Comparison of ENCODE assay signal across 1 cellular context in the genomic region with DNA sequence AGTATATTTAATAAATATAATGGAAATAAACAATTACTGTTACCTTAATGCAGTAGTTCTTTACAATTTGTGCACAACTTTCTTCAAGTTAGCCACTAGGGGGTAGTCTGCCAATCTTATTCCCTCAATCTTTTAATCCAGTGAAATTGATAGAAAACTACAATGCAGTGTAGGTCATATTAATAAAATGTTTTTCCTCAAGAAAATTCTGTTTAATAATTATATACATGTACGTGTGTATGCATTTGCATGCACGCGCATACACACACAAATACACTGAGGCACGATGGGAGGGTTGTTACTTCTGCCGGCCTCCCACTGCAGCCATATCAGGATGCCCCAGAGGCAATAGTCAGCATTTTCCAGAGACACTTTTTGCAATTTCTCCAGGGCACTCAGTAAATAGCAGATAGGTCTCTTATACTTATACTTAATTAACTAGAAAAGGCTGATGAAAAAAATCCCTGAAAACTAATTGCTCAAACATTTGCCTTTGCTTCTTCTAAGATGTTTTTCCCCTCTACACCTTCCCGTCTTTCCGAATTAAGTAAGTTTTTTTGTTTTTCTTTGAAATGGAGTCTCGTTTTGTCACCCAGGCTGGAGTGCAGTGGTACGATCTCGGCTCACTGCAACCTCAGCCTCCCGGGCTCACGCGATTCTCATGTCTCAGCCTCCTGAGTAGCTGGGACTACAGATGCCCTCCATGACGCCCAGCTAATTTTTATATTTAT.
A peak's percentile ranks its signal among the peaks of the same experiment; 100 is the strongest.
TF ChIP-seq lines count a peak whose summit lies in the region.

No MANE protein-coding gene starts in this region.

TF ChIP-seq in K562, 482 proteins besides CTCF, POLR2A, EP300 and RAD21 (continued from another document):
- TF ChIP-seq, protein P1, sequence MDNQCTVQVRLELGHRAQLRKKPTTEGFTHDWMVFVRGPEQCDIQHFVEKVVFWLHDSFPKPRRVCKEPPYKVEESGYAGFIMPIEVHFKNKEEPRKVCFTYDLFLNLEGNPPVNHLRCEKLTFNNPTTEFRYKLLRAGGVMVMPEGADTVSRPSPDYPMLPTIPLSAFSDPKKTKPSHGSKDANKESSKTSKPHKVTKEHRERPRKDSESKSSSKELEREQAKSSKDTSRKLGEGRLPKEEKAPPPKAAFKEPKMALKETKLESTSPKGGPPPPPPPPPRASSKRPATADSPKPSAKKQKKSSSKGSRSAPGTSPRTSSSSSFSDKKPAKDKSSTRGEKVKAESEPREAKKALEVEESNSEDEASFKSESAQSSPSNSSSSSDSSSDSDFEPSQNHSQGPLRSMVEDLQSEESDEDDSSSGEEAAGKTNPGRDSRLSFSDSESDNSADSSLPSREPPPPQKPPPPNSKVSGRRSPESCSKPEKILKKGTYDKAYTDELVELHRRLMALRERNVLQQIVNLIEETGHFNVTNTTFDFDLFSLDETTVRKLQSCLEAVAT (IDR thresholded peaks at IDR 0.05): 0 out of 4 replicates have a peak, but pooled peaks of 1 of the 2 experiments have one; percentile 42
- TF ChIP-seq ATF7 (IDR thresholded peaks at IDR 0.05) (peak; percentile 18; the same call in 1 of the 2 replicates), NFE2 (IDR thresholded peaks at IDR 0.05; ENCODE audit: low read depth) (peak; percentile 65; the same call in 1 of the 2 replicates), MAFK (IDR thresholded peaks at IDR 0.05; ENCODE audit: low read length) (peak; percentile 50; the same call in 1 of the 2 replicates), KDM1A (IDR thresholded peaks at IDR 0.05) (peak in 1 of 2 experiments; percentile 16; a peak in 1 of 4 replicates), FOXP1 (CRISPR knock-in tag; IDR thresholded peaks at IDR 0.05) (no peak), GATA2 (CRISPR knock-in tag; IDR thresholded peaks at IDR 0.05) (no peak), JUND (IDR thresholded peaks at IDR 0.05; ENCODE audit: borderline replicate concordance, low read depth, low read length) (peak; percentile 18; the same call in 1 of the 2 replicates), JUND (tag; IDR thresholded peaks at IDR 0.05; ENCODE audit: borderline replicate concordance, low read depth, low read length) (no peak), ZBED1 (IDR thresholded peaks at IDR 0.05) (no peak)
- TF ChIP-seq, protein P2, sequence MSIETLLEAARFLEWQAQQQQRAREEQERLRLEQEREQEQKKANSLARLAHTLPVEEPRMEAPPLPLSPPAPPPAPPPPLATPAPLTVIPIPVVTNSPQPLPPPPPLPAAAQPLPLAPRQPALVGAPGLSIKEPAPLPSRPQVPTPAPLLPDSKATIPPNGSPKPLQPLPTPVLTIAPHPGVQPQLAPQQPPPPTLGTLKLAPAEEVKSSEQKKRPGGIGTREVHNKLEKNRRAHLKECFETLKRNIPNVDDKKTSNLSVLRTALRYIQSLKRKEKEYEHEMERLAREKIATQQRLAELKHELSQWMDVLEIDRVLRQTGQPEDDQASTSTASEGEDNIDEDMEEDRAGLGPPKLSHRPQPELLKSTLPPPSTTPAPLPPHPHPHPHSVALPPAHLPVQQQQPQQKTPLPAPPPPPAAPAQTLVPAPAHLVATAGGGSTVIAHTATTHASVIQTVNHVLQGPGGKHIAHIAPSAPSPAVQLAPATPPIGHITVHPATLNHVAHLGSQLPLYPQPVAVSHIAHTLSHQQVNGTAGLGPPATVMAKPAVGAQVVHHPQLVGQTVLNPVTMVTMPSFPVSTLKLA (conservative IDR thresholded peaks at IDR 0.05): 0 out of 4 replicates have a peak, but pooled peaks have one; percentile 14 to 33
- TF ChIP-seq, protein P3, sequence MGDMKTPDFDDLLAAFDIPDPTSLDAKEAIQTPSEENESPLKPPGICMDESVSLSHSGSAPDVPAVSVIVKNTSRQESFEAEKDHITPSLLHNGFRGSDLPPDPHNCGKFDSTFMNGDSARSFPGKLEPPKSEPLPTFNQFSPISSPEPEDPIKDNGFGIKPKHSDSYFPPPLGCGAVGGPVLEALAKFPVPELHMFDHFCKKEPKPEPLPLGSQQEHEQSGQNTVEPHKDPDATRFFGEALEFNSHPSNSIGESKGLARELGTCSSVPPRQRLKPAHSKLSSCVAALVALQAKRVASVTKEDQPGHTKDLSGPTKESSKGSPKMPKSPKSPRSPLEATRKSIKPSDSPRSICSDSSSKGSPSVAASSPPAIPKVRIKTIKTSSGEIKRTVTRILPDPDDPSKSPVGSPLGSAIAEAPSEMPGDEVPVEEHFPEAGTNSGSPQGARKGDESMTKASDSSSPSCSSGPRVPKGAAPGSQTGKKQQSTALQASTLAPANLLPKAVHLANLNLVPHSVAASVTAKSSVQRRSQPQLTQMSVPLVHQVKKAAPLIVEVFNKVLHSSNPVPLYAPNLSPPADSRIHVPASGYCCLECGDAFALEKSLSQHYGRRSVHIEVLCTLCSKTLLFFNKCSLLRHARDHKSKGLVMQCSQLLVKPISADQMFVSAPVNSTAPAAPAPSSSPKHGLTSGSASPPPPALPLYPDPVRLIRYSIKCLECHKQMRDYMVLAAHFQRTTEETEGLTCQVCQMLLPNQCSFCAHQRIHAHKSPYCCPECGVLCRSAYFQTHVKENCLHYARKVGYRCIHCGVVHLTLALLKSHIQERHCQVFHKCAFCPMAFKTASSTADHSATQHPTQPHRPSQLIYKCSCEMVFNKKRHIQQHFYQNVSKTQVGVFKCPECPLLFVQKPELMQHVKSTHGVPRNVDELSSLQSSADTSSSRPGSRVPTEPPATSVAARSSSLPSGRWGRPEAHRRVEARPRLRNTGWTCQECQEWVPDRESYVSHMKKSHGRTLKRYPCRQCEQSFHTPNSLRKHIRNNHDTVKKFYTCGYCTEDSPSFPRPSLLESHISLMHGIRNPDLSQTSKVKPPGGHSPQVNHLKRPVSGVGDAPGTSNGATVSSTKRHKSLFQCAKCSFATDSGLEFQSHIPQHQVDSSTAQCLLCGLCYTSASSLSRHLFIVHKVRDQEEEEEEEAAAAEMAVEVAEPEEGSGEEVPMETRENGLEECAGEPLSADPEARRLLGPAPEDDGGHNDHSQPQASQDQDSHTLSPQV (IDR thresholded peaks at IDR 0.05): peak; percentile 55; the same call in 1 of the 2 replicates
